16 cellular contexts compared by ENCODE assay signal in the genomic region with DNA sequence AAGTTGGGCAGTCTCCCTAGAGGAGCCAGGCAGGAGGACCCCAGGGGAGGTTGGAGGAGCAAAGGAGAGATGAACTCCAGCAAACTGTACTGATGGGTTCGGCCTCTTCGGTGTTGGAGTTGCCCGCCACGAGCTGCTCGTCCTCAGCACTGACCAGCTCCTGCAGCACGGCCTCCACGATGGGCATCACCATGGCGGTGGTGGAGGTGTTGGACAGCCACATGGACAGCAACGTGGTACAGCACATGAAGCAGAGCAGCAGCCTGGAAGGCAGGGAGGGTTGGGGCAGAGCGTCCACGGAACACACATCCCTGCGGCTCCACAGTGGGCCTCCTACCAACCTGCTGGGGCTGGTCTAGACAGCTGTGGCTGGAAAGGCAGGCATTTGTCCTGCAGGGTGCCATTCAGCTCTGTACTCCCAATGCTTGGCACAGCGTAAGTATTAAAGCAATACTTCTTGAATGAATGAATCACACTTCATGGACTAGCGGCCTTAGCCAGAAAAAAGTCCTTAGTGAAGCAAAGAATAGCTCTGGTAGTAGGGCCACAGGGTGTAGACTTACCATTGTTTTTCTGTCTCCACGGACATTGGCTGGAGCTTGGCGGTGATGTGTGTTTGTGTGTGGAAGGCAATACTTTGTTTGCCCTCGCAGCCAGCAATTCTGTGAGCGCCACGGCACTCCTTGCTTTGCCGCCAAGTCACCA. TPM values are rescaled to one million over a fixed set of nuclear protein-coding genes. Genes with fewer than 3 reads are reported as not detected.
DNase-seq lines count a peak whose midpoint lies in the region; ATAC-seq and TF ChIP-seq lines count a peak whose summit lies in the region.
"Had no signal": no experiment of that assay in that cellular context is flagged by ENCODE, and none has a peak within 500 bp of the region (broad histone marks: within the 10 kb centered on the region; RNA-seq: fewer than 3 reads in every experiment).

No MANE protein-coding gene starts in this region.

- H3K4me2 ChIP-seq in neuronal stem cell (ENCODE audit: insufficient read depth, low read length, poor library complexity, severe bottlenecking), result no peak overlapping the region

- no peaks in the 10 kb centered on the region for H3K36me3 Mint-ChIP-seq in natural killer cell treated with Interleukin-12 subunit alpha and Interleukin-12 subunit beta and Interleukin-15 and Interleukin-18, amount 100 ng/mL, for 72 hours
- H3K36me3 Mint-ChIP-seq in natural killer cell, result no peaks in the 10 kb centered on the region

- no peaks in the 10 kb centered on the region for H3K9me3 ChIP-seq in esophagus (ENCODE audit: control insufficient read depth in 2 of 2, insufficient read depth in 1 of 2, low read depth in 1 of 2, low read length in 1 of 2)
- no peaks in the 10 kb centered on the region for H3K9me3 ChIP-seq in neuronal stem cell (replicated peaks in 1 of 2; ENCODE audit: control insufficient read depth in 2 of 2, insufficient read depth in 1 of 2, low read depth in 1 of 2, low read length in 2 of 2)
- H3K9me3 ChIP-seq: HAP-1 had no signal

- H3K79me1 ChIP-seq in neuronal stem cell (ENCODE audit: low read depth, low read length), result no peaks in the 10 kb centered on the region

- no peaks in the 10 kb centered on the region for H3K27me3 Mint-ChIP-seq in natural killer cell treated with Interleukin-12 subunit alpha and Interleukin-12 subunit beta and Interleukin-15 and Interleukin-18, amount 100 ng/mL, for 72 hours
- no peaks in the 10 kb centered on the region for H3K27me3 Mint-ChIP-seq in natural killer cell (ENCODE audit: low read depth in 2 of 2)
- H3K27me3 Mint-ChIP-seq: CD4-positive, CD25-positive, alpha-beta regulatory T cell had no signal

- intact Hi-C loops in natural killer cell (cut with micrococcal nuclease), result no loop called here

- H2AFZ ChIP-seq in neuronal stem cell (ENCODE audit: low read length), result no peak overlapping the region

- H4K8ac ChIP-seq in neuronal stem cell (ENCODE audit: low read depth, low read length), result no peak overlapping the region

- no peak overlapping the region for H2BK15ac ChIP-seq in neuronal stem cell (ENCODE audit: low read length)

- H3K4me1 Mint-ChIP-seq in natural killer cell treated with Interleukin-12 subunit alpha and Interleukin-12 subunit beta and Interleukin-15 and Interleukin-18, amount 100 ng/mL, for 72 hours (ENCODE audit: low read depth in 2 of 2), result peaks cover 0 to 3% of the 10 kb centered on the region in 2 donors
- no peaks in the 10 kb centered on the region for H3K4me1 Mint-ChIP-seq in natural killer cell
- H3K4me1 Mint-ChIP-seq: CD4-positive, CD25-positive, alpha-beta regulatory T cell had no signal

- H3K27ac Mint-ChIP-seq in natural killer cell treated with Interleukin-12 subunit alpha and Interleukin-12 subunit beta and Interleukin-15 and Interleukin-18, amount 100 ng/mL, for 72 hours, result no peak overlapping the region
- H3K27ac Mint-ChIP-seq in natural killer cell, result no peak overlapping the region
- H3K27ac Mint-ChIP-seq: CD4-positive, CD25-positive, alpha-beta regulatory T cell had no signal

- H2AK5ac ChIP-seq in neuronal stem cell (ENCODE audit: low read depth, low read length), result no peak overlapping the region

- TF ChIP-seq CTCF in natural killer cell (IDR thresholded peaks at IDR 0.05), result no peak

- H3K23ac ChIP-seq in neuronal stem cell (ENCODE audit: low read depth, low read length, poor library complexity), result no peak overlapping the region

- no peak for DNase-seq in natural killer cell treated with Interleukin-12 subunit alpha and Interleukin-12 subunit beta and Interleukin-15 and Interleukin-18, amount 100 ng/mL, for 72 hours (ENCODE audit: low spot score)
- DNase-seq in natural killer cell (no peak), neuronal stem cell (ENCODE audit: low spot score) (no peak), NCI-H2081 (lab: John Stamatoyannopoulos, UW) (no peak), NCI-H146 (lab: John Stamatoyannopoulos, UW) (no peak)
- DNase-seq: Calu3; CD4-positive, CD25-positive, alpha-beta regulatory T cell; MV-4-11; NCI-H1436; NCI-H2227 treated with DMSO at 0.1 percent for 48 hours; NCI-H524 treated with DMSO at 0.1 percent for 48 hours had no signal

- no peak overlapping the region for H2BK12ac ChIP-seq in neuronal stem cell (ENCODE audit: low read length)

- H3K27me3 ChIP-seq in esophagus (ENCODE audit: control insufficient read depth in 1 of 2, insufficient read depth in 2 of 2, low read length in 2 of 2) (no peaks in the 10 kb centered on the region), neuronal stem cell (ENCODE audit: control insufficient read depth in 3 of 3, insufficient read depth in 3 of 3, low read depth in 1 of 3, low read length in 3 of 3) (no peaks in the 10 kb centered on the region)

- H3K4me1 ChIP-seq in esophagus (ENCODE audit: control insufficient read depth in 2 of 2, insufficient read depth in 2 of 2, low read length in 1 of 2) (peaks cover 4 to 19% of the 10 kb centered on the region in 2 donors), neuronal stem cell (ENCODE audit: control insufficient read depth in 2 of 2, insufficient read depth in 1 of 2, low read depth in 1 of 2, low read length in 2 of 2) (peaks cover 0 to 2% of the 10 kb centered on the region in 2 donors)
- H3K4me1 ChIP-seq: HAP-1 had no signal

- H3K9ac ChIP-seq in neuronal stem cell (ENCODE audit: low read depth, low read length, poor library complexity), result peak overlapping the region; percentile 14

- H3K9me3 Mint-ChIP-seq in natural killer cell treated with Interleukin-12 subunit alpha and Interleukin-12 subunit beta and Interleukin-15 and Interleukin-18, amount 100 ng/mL, for 72 hours, result no peaks in the 10 kb centered on the region
- no peaks in the 10 kb centered on the region for H3K9me3 Mint-ChIP-seq in natural killer cell
- H3K9me3 Mint-ChIP-seq: CD4-positive, CD25-positive, alpha-beta regulatory T cell had no signal

- no peak overlapping the region for H3K4me3 Mint-ChIP-seq in natural killer cell treated with Interleukin-12 subunit alpha and Interleukin-12 subunit beta and Interleukin-15 and Interleukin-18, amount 100 ng/mL, for 72 hours
- H3K4me3 Mint-ChIP-seq in natural killer cell, result no peak overlapping the region
- H3K4me3 Mint-ChIP-seq: CD4-positive, CD25-positive, alpha-beta regulatory T cell had no signal

- ATAC-seq in natural killer cell treated with Interleukin-12 subunit alpha and Interleukin-12 subunit beta and Interleukin-15 and Interleukin-18, amount 100 ng/mL, for 72 hours, result peak; percentile 24 to 48
- ATAC-seq in natural killer cell (no peak), HG03159 (IDR thresholded peaks at IDR 0.05; ENCODE audit: unreplicated experiment) (no peak)
- ATAC-seq: Panc1 had no signal

- H3K4ac ChIP-seq in neuronal stem cell (ENCODE audit: low read length), result no peak overlapping the region

- no peaks in the 10 kb centered on the region for H3K36me3 ChIP-seq in esophagus (ENCODE audit: control insufficient read depth in 2 of 2, insufficient read depth in 2 of 2, low read length in 1 of 2)
- H3K36me3 ChIP-seq in neuronal stem cell (replicated peaks in 1 of 2; ENCODE audit: control insufficient read depth in 2 of 2, insufficient read depth in 2 of 2, low read length in 2 of 2), result no peaks in the 10 kb centered on the region
- H3K36me3 ChIP-seq: HAP-1 had no signal

- H3K27ac ChIP-seq in esophagus (ENCODE audit: low read depth in 2 of 2, low read length in 1 of 2), result peak overlapping the region; percentile 83 to 88
- H3K27ac ChIP-seq in neuronal stem cell (replicated peaks; ENCODE audit: low read length), result no peak overlapping the region

- peak overlapping the region; percentile 95 for H3K14ac ChIP-seq in neuronal stem cell (ENCODE audit: low read length)

- H3K18ac ChIP-seq in neuronal stem cell (ENCODE audit: low read length), result peak overlapping the region; percentile 7

- 65 to 80% methylated on average over 20 of the region's 20 CpGs for WGBS in esophagus, 2 donors
- WGBS in neuronal stem cell (ENCODE audit: extremely low coverage in 2 of 2, insufficient read length in 2 of 2, insufficient replicate concordance in 1 of 2), 2 donors, result no CpG with 5 or more reads among the region's 20 CpGs

- no peak overlapping the region for H2BK120ac ChIP-seq in neuronal stem cell (ENCODE audit: low read depth, low read length)

- no peak overlapping the region for H2BK5ac ChIP-seq in neuronal stem cell (ENCODE audit: low read length)

- H3K4me3 ChIP-seq in esophagus (ENCODE audit: low read depth in 1 of 2, low read length in 2 of 2) (no peak overlapping the region), neuronal stem cell (ENCODE audit: low read length in 2 of 2) (peak overlapping the region in 1 of 2 donors; percentile 14)
- H3K4me3 ChIP-seq: HAP-1 had no signal

- H4K91ac ChIP-seq in neuronal stem cell (ENCODE audit: low read depth, low read length, poor library complexity), result no peak overlapping the region

RNA-seq across cellular contexts. Expression of a gene that starts 21.8 kb away (rescaled TPM):
- not detected for total RNA-seq in natural killer cell treated with Interleukin-12 subunit alpha and Interleukin-12 subunit beta and Interleukin-15 and Interleukin-18, amount 100 ng/mL, for 72 hours
- not detected for total RNA-seq in natural killer cell
- polyA plus RNA-seq in esophagus, result 10 to 100 TPM in 1 of 2 donors, 1 to 10 TPM in 1; 7.1 to 11.0 TPM
- polyA plus RNA-seq in neuronal stem cell (2013, experiment 1 of 2), result 5.0 TPM
- 4.6 TPM for polyA plus RNA-seq in neuronal stem cell (2013, experiment 2 of 2)
- total RNA-seq: Calu3; CD4-positive, CD25-positive, alpha-beta regulatory T cell; LHCN-M2 had no signal

RNA-seq across cellular contexts. Expression of a gene that starts 42.4 kb away (rescaled TPM):
- total RNA-seq in natural killer cell treated with Interleukin-12 subunit alpha and Interleukin-12 subunit beta and Interleukin-15 and Interleukin-18, amount 100 ng/mL, for 72 hours, result not detected
- not detected for total RNA-seq in natural killer cell
- 1 to 10 TPM in 1 of 2 donors, under 1 TPM in 1; 0.55 to 1.3 TPM for polyA plus RNA-seq in esophagus
- polyA plus RNA-seq in neuronal stem cell (2013, experiment 1 of 2), result not detected
- not detected for polyA plus RNA-seq in neuronal stem cell (2013, experiment 2 of 2)
- total RNA-seq: Calu3; CD4-positive, CD25-positive, alpha-beta regulatory T cell had no signal
- polyA plus RNA-seq: CD4-positive, CD25-positive, alpha-beta regulatory T cell had no signal

RNA-seq across cellular contexts. Expression of a gene that starts 43.9 kb away (rescaled TPM):
- 10 to 100 TPM; 17.3 to 20.0 TPM for total RNA-seq in natural killer cell treated with Interleukin-12 subunit alpha and Interleukin-12 subunit beta and Interleukin-15 and Interleukin-18, amount 100 ng/mL, for 72 hours
- total RNA-seq in natural killer cell, result 10 to 100 TPM; 19.4 to 25.8 (median 22.3) TPM
- 10 to 100 TPM; 31.4 to 48.1 TPM for polyA plus RNA-seq in esophagus
- polyA plus RNA-seq in neuronal stem cell (2013, experiment 1 of 2), result 60.7 TPM
- polyA plus RNA-seq in neuronal stem cell (2013, experiment 2 of 2), result 60.6 TPM

Comparison
In these comparisons a context has a peak if more than half of its experiments do, and no peak if none do; other contexts are left out.
1. ATAC-seq: peak in natural killer cell treated with Interleukin-12 subunit alpha and Interleukin-12 subunit beta and Interleukin-15 and Interleukin-18, amount 100 ng/mL, for 72 hours (2 of 2); none in natural killer cell (0 of 3) and HG03159 (single experiment).